Comparison of ENCODE assay signal across 12 cellular contexts in the genomic region with DNA sequence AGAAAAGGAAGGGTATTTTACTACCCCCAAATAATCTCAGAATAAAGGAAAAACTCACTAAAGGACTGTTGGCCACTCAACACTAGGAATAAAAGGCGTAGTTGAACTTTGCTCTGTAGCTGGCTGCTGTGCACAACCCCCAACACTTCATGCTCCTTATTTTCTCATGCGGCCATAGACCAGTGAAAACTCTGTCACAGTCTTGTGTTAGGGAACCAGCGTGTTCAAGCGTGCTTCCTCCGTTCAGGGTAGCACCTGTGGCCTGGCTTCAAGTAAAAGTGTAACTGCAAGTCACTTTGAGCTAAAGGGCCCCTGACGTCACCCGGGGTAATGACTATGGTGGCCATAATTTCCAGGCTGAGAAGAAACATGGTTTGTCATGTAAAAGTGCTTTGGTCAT. TPM values are rescaled to one million over a fixed set of nuclear protein-coding genes. Genes with fewer than 3 reads are reported as not detected.
DNase-seq lines count a peak whose midpoint lies in the region; ATAC-seq and TF ChIP-seq lines count a peak whose summit lies in the region.
"Had no signal": no experiment of that assay in that cellular context is flagged by ENCODE, and none has a peak within 500 bp of the region (broad histone marks: within the 10 kb centered on the region; RNA-seq: fewer than 3 reads in every experiment).

No MANE protein-coding gene starts in this region.

- H3K36me3 ChIP-seq in right atrium auricular region = no peaks in the 10 kb centered on the region

- H3K27me3 Mint-ChIP-seq in progenitor cell of endocrine pancreas = no peaks in the 10 kb centered on the region

- H3K27me3 ChIP-seq in right atrium auricular region = no peaks in the 10 kb centered on the region

- no peak overlapping the region for H3K4me3 Mint-ChIP-seq in progenitor cell of endocrine pancreas (ENCODE audit: low read depth)

- no peak overlapping the region for H3K4me3 ChIP-seq in right atrium auricular region

- H3K4me1 Mint-ChIP-seq in progenitor cell of endocrine pancreas (ENCODE audit: low read depth) = peaks cover 12% of the 10 kb centered on the region

- no peak overlapping the region for H3K27ac ChIP-seq in right atrium auricular region
- H3K27ac ChIP-seq: parathyroid adenoma had no signal

- DNase-seq in progenitor cell of endocrine pancreas (ENCODE audit: low spot score, unreplicated experiment) (no peak), SHP77 treated with DMSO at 0.1 percent for 48 hours (lab: John Stamatoyannopoulos, UW) (no peak), right atrium auricular region (ENCODE audit: low spot score) (no peak)
- DNase-seq in activated CD4-positive, alpha-beta T cell treated with anti-CD3 and anti-CD28 coated beads, Interleukin-2, amount 50 U/mL, for 4 hours = no peak
- DNase-seq in stimulated activated CD8-positive, alpha-beta memory T cell treated with anti-CD3 and anti-CD28 coated beads, Interleukin-4, amount 100 ng/mL, for 48 hours = no peak
- DNase-seq: caudate nucleus, OCI-M1 had no signal

- peaks cover 11% of the 10 kb centered on the region for H3K9me3 Mint-ChIP-seq in progenitor cell of endocrine pancreas (ENCODE audit: low read depth)

- TF ChIP-seq CTCF in progenitor cell of endocrine pancreas (IDR thresholded peaks at IDR 0.05; ENCODE audit: unreplicated experiment) (no peak), right atrium auricular region (IDR thresholded peaks at IDR 0.05) (no peak)

- H3K9me3 ChIP-seq in right atrium auricular region = no peaks in the 10 kb centered on the region

- no peaks in the 10 kb centered on the region for H3K4me1 ChIP-seq in right atrium auricular region
- H3K4me1 ChIP-seq: parathyroid adenoma had no signal

- H3K36me3 Mint-ChIP-seq in progenitor cell of endocrine pancreas (ENCODE audit: insufficient read depth) = no peaks in the 10 kb centered on the region

- H3K27ac Mint-ChIP-seq in progenitor cell of endocrine pancreas = peak overlapping the region; percentile 60

- ATAC-seq in GM18907 (IDR thresholded peaks at IDR 0.05; ENCODE audit: unreplicated experiment) (peak; percentile 98), HG02571 (IDR thresholded peaks at IDR 0.05; ENCODE audit: unreplicated experiment) (peak; percentile 93), HG03469 (IDR thresholded peaks at IDR 0.05; ENCODE audit: unreplicated experiment) (peak; percentile 89)

RNA-seq across cellular contexts. Expression of gene BLNK, which starts 27.0 kb away (rescaled TPM):
- total RNA-seq in progenitor cell of endocrine pancreas = 1.6 and 1.8 TPM in 2 replicates
- total RNA-seq in right atrium auricular region = under 1 TPM; 0.39 to 0.41 TPM
- total RNA-seq: activated CD8-positive, alpha-beta memory T cell treated with anti-CD3 and anti-CD28 coated beads for 36 hours had no signal

RNA-seq across cellular contexts. Expression of gene DNTT, which starts 59.9 kb away (rescaled TPM):
- total RNA-seq in progenitor cell of endocrine pancreas = not detected in 2 replicates
- total RNA-seq in right atrium auricular region = not detected
- total RNA-seq: activated CD8-positive, alpha-beta memory T cell treated with anti-CD3 and anti-CD28 coated beads for 36 hours had no signal
